Comparison of ENCODE assay signal across 27 cellular contexts in genomic region chr3:71465371-71466007, GRCh38.
DNase-seq lines count a peak whose midpoint lies in the region; ATAC-seq and TF ChIP-seq lines count a peak whose summit lies in the region.
"Had no signal": no experiment of that assay in that cellular context is flagged by ENCODE, and none has a peak within 500 bp of the region (broad histone marks: within the 10 kb centered on the region; RNA-seq: fewer than 3 reads in every experiment).

No MANE protein-coding gene starts in this region.

- no peak for TF ChIP-seq POLR2A in IMR-90 (IDR thresholded peaks at IDR 0.05; ENCODE audit: low read depth, low read length)

- no peak overlapping the region for H2BK20ac ChIP-seq in IMR-90 (ENCODE audit: low read depth, low read length)

- dilution Hi-C loops in IMR-90 (cut with HindIII; ENCODE audit: low sequenced_read_pairs, unreplicated experiment): no loop called here

- peaks cover 12% of the 10 kb centered on the region for H3K9me1 ChIP-seq in IMR-90 (ENCODE audit: insufficient read depth, low read length)

- H3K27ac Mint-ChIP-seq in activated naive CD4-positive, alpha-beta T cell treated with anti-CD3 and anti-CD28 coated beads for 36 hours: peak overlapping the region; percentile 28
- H3K27ac Mint-ChIP-seq in activated naive CD4-positive, alpha-beta T cell treated with anti-CD3 and anti-CD28 coated beads, Interleukin-2, amount 50 U/mL, for 72 hours: peak overlapping the region in 1 of 2 donors; percentile 15
- H3K27ac Mint-ChIP-seq in activated naive CD8-positive, alpha-beta T cell treated with anti-CD3 and anti-CD28 coated beads, Interleukin-2, amount 10 ng/mL, durations not matched to agents 7 days and 5 days: peak overlapping the region; percentile 49
- peak overlapping the region; percentile 29 for H3K27ac Mint-ChIP-seq in stimulated activated effector memory CD8-positive, alpha-beta T cell treated with anti-CD3 and anti-CD28 coated beads, Interleukin-12 subunit alpha, Interleukin-12 subunit beta, amount 100 ng/mL, for 72 hours

- no peak overlapping the region for H3K4me3 ChIP-seq in IMR-90 (ENCODE audit: insufficient read depth, low read depth, low read length)
- H3K4me3 ChIP-seq: adrenal gland, body of pancreas, GM12878, left lung had no signal

- no peak for ATAC-seq in activated naive CD4-positive, alpha-beta T cell treated with anti-CD3 and anti-CD28 coated beads, Interleukin-2, amount 50 U/mL, for 72 hours
- ATAC-seq in IMR-90 (ENCODE audit: low read depth): no peak
- ATAC-seq in activated naive CD8-positive, alpha-beta T cell treated with anti-CD3 and anti-CD28 coated beads, Interleukin-2, amount 10 ng/mL, durations not matched to agents 7 days and 5 days (ENCODE audit: low read depth): no peak
- ATAC-seq in stimulated activated effector memory CD8-positive, alpha-beta T cell treated with anti-CD3 and anti-CD28 coated beads, Interleukin-12 subunit alpha, Interleukin-12 subunit beta, amount 100 ng/mL, for 72 hours: no peak
- ATAC-seq: activated T-helper 17 cell treated with anti-CD3 and anti-CD28 coated beads, Interleukin-2, amount 50 U/mL, for 72 hours; body of pancreas; GM12878; SK-N-SH treated with all-trans-retinoic acid at 6 μM for 48 hours had no signal

- no peaks in the 10 kb centered on the region for H3K36me3 ChIP-seq in IMR-90 (ENCODE audit: control insufficient read depth, insufficient read depth, low read length)
- H3K36me3 ChIP-seq: adrenal gland, BE2C, left lung, WERI-Rb-1 had no signal

- no peak overlapping the region for H3K14ac ChIP-seq in IMR-90 (replicated peaks; ENCODE audit: low read depth, low read length)

- H3K27me3 ChIP-seq in IMR-90 (ENCODE audit: control insufficient read depth, insufficient read depth, low read length): no peaks in the 10 kb centered on the region
- H3K27me3 ChIP-seq: adrenal gland, BE2C, body of pancreas, left lung had no signal

- no peak overlapping the region for H2BK5ac ChIP-seq in IMR-90 (ENCODE audit: low read depth, low read length, poor library complexity, severe bottlenecking)

- H4K5ac ChIP-seq in IMR-90 (ENCODE audit: low read depth, low read length): no peak overlapping the region

- H3K9ac ChIP-seq in IMR-90 (ENCODE audit: low read depth, low read length): no peak overlapping the region

- H2BK15ac ChIP-seq in IMR-90 (ENCODE audit: low read depth, low read length): no peak overlapping the region

- H3K27me3 Mint-ChIP-seq in activated naive CD4-positive, alpha-beta T cell treated with anti-CD3 and anti-CD28 coated beads for 36 hours (ENCODE audit: low read depth): no peaks in the 10 kb centered on the region
- no peaks in the 10 kb centered on the region for H3K27me3 Mint-ChIP-seq in activated naive CD8-positive, alpha-beta T cell treated with anti-CD3 and anti-CD28 coated beads, Interleukin-2, amount 10 ng/mL, durations not matched to agents 7 days and 5 days
- H3K27me3 Mint-ChIP-seq: activated T-helper 17 cell treated with anti-CD3 and anti-CD28 coated beads, Interleukin-2, amount 50 U/mL, for 72 hours had no signal

- no peak overlapping the region for H3K18ac ChIP-seq in IMR-90 (ENCODE audit: low read depth, low read length)

- no peak for TF ChIP-seq RAD21 in IMR-90 (IDR thresholded peaks at IDR 0.05; ENCODE audit: low read length)

- no peaks in the 10 kb centered on the region for H3K9me3 ChIP-seq in IMR-90 (ENCODE audit: control insufficient read depth, insufficient read depth, low read length)
- H3K9me3 ChIP-seq: adrenal gland, BE2C, body of pancreas, left lung had no signal

- intact Hi-C loops in activated naive CD4-positive, alpha-beta T cell treated with anti-CD3 and anti-CD28 coated beads for 36 hours (cut with micrococcal nuclease): no loop called here
- intact Hi-C loops in IMR-90 (cut with micrococcal nuclease): no loop called here
- intact Hi-C loops in head of caudate nucleus (cut with DNase I): no loop called here

- peak overlapping the region; percentile 4; the same call in 1 of the 2 replicates for H4K91ac ChIP-seq in IMR-90 (ENCODE audit: insufficient read depth, low read depth, low read length)

- H4K8ac ChIP-seq in IMR-90 (ENCODE audit: low read depth in 2 of 2, low read length in 2 of 2): no peak overlapping the region

- H3K4me1 ChIP-seq in IMR-90 (ENCODE audit: control insufficient read depth, insufficient read depth, low read length): peaks cover 6% of the 10 kb centered on the region; the same call in 1 of the 2 replicates
- H3K4me1 ChIP-seq: adrenal gland, BE2C had no signal

- H2BK120ac ChIP-seq in IMR-90 (ENCODE audit: low read depth, low read length): no peak overlapping the region; the same call in 1 of the 2 replicates

- peaks cover 80% of the 10 kb centered on the region for H3K4me1 Mint-ChIP-seq in activated naive CD4-positive, alpha-beta T cell treated with anti-CD3 and anti-CD28 coated beads for 36 hours (ENCODE audit: low read depth)
- peaks cover 30% of the 10 kb centered on the region for H3K4me1 Mint-ChIP-seq in activated naive CD8-positive, alpha-beta T cell treated with anti-CD3 and anti-CD28 coated beads, Interleukin-2, amount 10 ng/mL, durations not matched to agents 7 days and 5 days
- peaks cover 21% of the 10 kb centered on the region for H3K4me1 Mint-ChIP-seq in stimulated activated effector memory CD8-positive, alpha-beta T cell treated with anti-CD3 and anti-CD28 coated beads, Interleukin-12 subunit alpha, Interleukin-12 subunit beta, amount 100 ng/mL, for 72 hours

- no peak overlapping the region; the same call in 1 of the 2 replicates for H3K4ac ChIP-seq in IMR-90 (ENCODE audit: low read depth, low read length)

- peak; percentile 31 for DNase-seq in activated naive CD4-positive, alpha-beta T cell treated with anti-CD3 and anti-CD28 coated beads for 36 hours
- DNase-seq in activated naive CD4-positive, alpha-beta T cell treated with anti-CD3 and anti-CD28 coated beads, Interleukin-2, amount 50 U/mL, for 72 hours (ENCODE audit: low spot score in 2 of 2): no peak
- DNase-seq in IMR-90 (no peak), head of caudate nucleus (no peak), AML-193 (lab: John Stamatoyannopoulos, UW) (no peak)
- no peak for DNase-seq in activated naive CD8-positive, alpha-beta T cell treated with anti-CD3 and anti-CD28 coated beads, Interleukin-2, amount 10 ng/mL, durations not matched to agents 7 days and 5 days
- no peak for DNase-seq in stimulated activated effector memory CD8-positive, alpha-beta T cell treated with anti-CD3 and anti-CD28 coated beads, Interleukin-12 subunit alpha, Interleukin-12 subunit beta, amount 100 ng/mL, for 72 hours (ENCODE audit: low spot score in 2 of 2)
- no peak for DNase-seq in central memory CD4-positive, alpha-beta T cell
- DNase-seq: activated CD4-positive, alpha-beta T cell treated with anti-CD3 and anti-CD28 coated beads, Interleukin-2, amount 50 U/mL, for 4 hours; activated CD8-positive, alpha-beta memory T cell treated with anti-CD3 and anti-CD28 coated beads, Interleukin-2, amount 50 U/mL, for 4 hours; adrenal gland; BE2C; body of pancreas; EL; KBM-7; left lung; NCI-H1417 treated with DMSO at 0.1 percent for 48 hours; NCI-H2081; NCI-H446 treated with DMSO at 0.1 percent for 48 hours; occipital lobe; OCI-M1; T1000; trophoblast cell; WERI-Rb-1 had no signal

- H2AFZ ChIP-seq in IMR-90 (replicated peaks; ENCODE audit: low read length, poor library complexity): no peak overlapping the region

- peaks cover 14 to 46% of the 10 kb centered on the region in 2 experiments; a peak in 3 of 4 replicates for H3K79me1 ChIP-seq in IMR-90 (ENCODE audit: low read depth in 1 of 2, low read length in 2 of 2)

- no peak overlapping the region for H3K4me2 ChIP-seq in IMR-90 (ENCODE audit: low read depth, low read length)

- CTCF ChIA-PET in activated naive CD4-positive, alpha-beta T cell treated with anti-CD3 and anti-CD28 coated beads for 36 hours (lab: Charles Lee): no interaction called here
- CTCF ChIA-PET in IMR-90 (lab: Yijun Ruan, JAX): no interaction called here

- H3K36me3 Mint-ChIP-seq in activated naive CD4-positive, alpha-beta T cell treated with anti-CD3 and anti-CD28 coated beads for 36 hours (ENCODE audit: low read depth): peaks cover 13% of the 10 kb centered on the region
- peaks cover 12 to 33% of the 10 kb centered on the region in 2 donors for H3K36me3 Mint-ChIP-seq in activated naive CD4-positive, alpha-beta T cell treated with anti-CD3 and anti-CD28 coated beads, Interleukin-2, amount 50 U/mL, for 72 hours
- H3K36me3 Mint-ChIP-seq in activated naive CD8-positive, alpha-beta T cell treated with anti-CD3 and anti-CD28 coated beads, Interleukin-2, amount 10 ng/mL, durations not matched to agents 7 days and 5 days: peaks cover 45% of the 10 kb centered on the region
- H3K36me3 Mint-ChIP-seq in stimulated activated effector memory CD8-positive, alpha-beta T cell treated with anti-CD3 and anti-CD28 coated beads, Interleukin-12 subunit alpha, Interleukin-12 subunit beta, amount 100 ng/mL, for 72 hours: no peaks in the 10 kb centered on the region

- H3K4me3 Mint-ChIP-seq in activated naive CD4-positive, alpha-beta T cell treated with anti-CD3 and anti-CD28 coated beads for 36 hours: peak overlapping the region; percentile 18
- H3K4me3 Mint-ChIP-seq in activated naive CD8-positive, alpha-beta T cell treated with anti-CD3 and anti-CD28 coated beads, Interleukin-2, amount 10 ng/mL, durations not matched to agents 7 days and 5 days: no peak overlapping the region
- no peak overlapping the region for H3K4me3 Mint-ChIP-seq in stimulated activated effector memory CD8-positive, alpha-beta T cell treated with anti-CD3 and anti-CD28 coated beads, Interleukin-12 subunit alpha, Interleukin-12 subunit beta, amount 100 ng/mL, for 72 hours
- H3K4me3 Mint-ChIP-seq: activated T-helper 17 cell treated with anti-CD3 and anti-CD28 coated beads, Interleukin-2, amount 50 U/mL, for 72 hours had no signal

- in situ Hi-C loops in IMR-90 (cut with MboI; ENCODE audit: low sequenced_read_pairs): no loop called here

- POLR2A ChIA-PET in IMR-90 (lab: Charles Lee; ENCODE audit: unreplicated experiment): no interaction called here
- POLR2A ChIA-PET in activated naive CD8-positive, alpha-beta T cell treated with anti-CD3 and anti-CD28 coated beads, Interleukin-2, amount 10 ng/mL, durations not matched to agents 7 days and 5 days (lab: Charles Lee): interaction anchor here (1.1 to 1.3 kb wide), 2 partner anchors 18 to 23 kb away, joined by 3 read pairs; no protein-coding TSS in a partner anchor

- no peaks in the 10 kb centered on the region for H4K20me1 ChIP-seq in IMR-90 (ENCODE audit: insufficient read depth, low read length)

- H3K23ac ChIP-seq in IMR-90 (ENCODE audit: low read depth, low read length): no peak overlapping the region

- no peak for TF ChIP-seq CTCF in IMR-90 (conservative IDR thresholded peaks at IDR 0.05; ENCODE audit: low read depth, low read length)

- H3K56ac ChIP-seq in IMR-90 (ENCODE audit: extremely low read depth, insufficient read depth, low read length): no peak overlapping the region

- no peak overlapping the region for H2AK9ac ChIP-seq in IMR-90 (replicated peaks; ENCODE audit: low read depth, low read length, poor library complexity)

- BruUV-seq in IMR-90 (replicated peaks; lab: Mats Ljungman, UMichigan): no TSS peak

- H2AK5ac ChIP-seq in IMR-90 (ENCODE audit: low read depth, low read length): peak overlapping the region; percentile 23; the same call in 1 of the 2 replicates

- no peaks in the 10 kb centered on the region for H3K9me3 Mint-ChIP-seq in activated naive CD4-positive, alpha-beta T cell treated with anti-CD3 and anti-CD28 coated beads for 36 hours
- no peaks in the 10 kb centered on the region for H3K9me3 Mint-ChIP-seq in activated naive CD4-positive, alpha-beta T cell treated with anti-CD3 and anti-CD28 coated beads, Interleukin-2, amount 50 U/mL, for 72 hours
- H3K9me3 Mint-ChIP-seq in activated naive CD8-positive, alpha-beta T cell treated with anti-CD3 and anti-CD28 coated beads, Interleukin-2, amount 10 ng/mL, durations not matched to agents 7 days and 5 days: no peaks in the 10 kb centered on the region
- no peaks in the 10 kb centered on the region for H3K9me3 Mint-ChIP-seq in stimulated activated effector memory CD8-positive, alpha-beta T cell treated with anti-CD3 and anti-CD28 coated beads, Interleukin-12 subunit alpha, Interleukin-12 subunit beta, amount 100 ng/mL, for 72 hours
- H3K9me3 Mint-ChIP-seq: activated T-helper 17 cell treated with anti-CD3 and anti-CD28 coated beads, Interleukin-2, amount 50 U/mL, for 72 hours had no signal

- WGBS in IMR-90 (ENCODE audit: extremely low coverage in 2 of 2, insufficient read length in 1 of 2), 2 experiments: 97% methylated on average over 10 of the region's 12 CpGs; no CpG with 5 or more reads in 1 of the 2 experiments

- H3K27ac ChIP-seq in IMR-90 (ENCODE audit: insufficient read depth, low read length): no peak overlapping the region
- H3K27ac ChIP-seq: adrenal gland, body of pancreas, WERI-Rb-1 had no signal
